ENCODE assay signal across 29 cellular contexts in genomic region chr19:10577951-10578350, GRCh38. TPM values are rescaled to one million over a fixed set of nuclear protein-coding genes. Genes with fewer than 3 reads are reported as not detected.
"Had no signal": no experiment of that assay in that cellular context is flagged by ENCODE, and none has a peak within 500 bp of the region (broad histone marks: within the 10 kb centered on the region; RNA-seq: fewer than 3 reads in every experiment).

No MANE protein-coding gene starts in this region.

- FAIRE-seq: islet of Langerhans, kidney, pancreas, small intestine had no signal

- H3K4me3 ChIP-seq: left lung, lower lobe of right lung, pancreas, prostate gland, sigmoid colon, spleen, transverse colon, upper lobe of left lung, vagina had no signal

- H3K27ac ChIP-seq: left lung, lower lobe of right lung, pancreas, prostate gland, sigmoid colon, spleen, transverse colon, upper lobe of left lung, vagina had no signal

- H3K27me3 ChIP-seq: left lung, pancreas, spleen, transverse colon, upper lobe of left lung, vagina had no signal

- H3K4me3 Mint-ChIP-seq: immature natural killer cell; naive thymus-derived CD8-positive, alpha-beta T cell; nephron; neural crest cell; stimulated activated effector memory CD8-positive, alpha-beta T cell treated with anti-CD3 and anti-CD28 coated beads, Interleukin-12 subunit alpha, Interleukin-12 subunit beta, amount 100 ng/mL, for 72 hours; stimulated activated naive CD8-positive, alpha-beta T cell treated with anti-CD3 and anti-CD28 coated beads, Interleukin-15, amount 100 ng/mL, for 72 hours had no signal

- H3K27ac Mint-ChIP-seq: immature natural killer cell; naive thymus-derived CD8-positive, alpha-beta T cell; stimulated activated effector memory CD8-positive, alpha-beta T cell treated with anti-CD3 and anti-CD28 coated beads, Interleukin-12 subunit alpha, Interleukin-12 subunit beta, amount 100 ng/mL, for 72 hours; stimulated activated naive CD8-positive, alpha-beta T cell treated with anti-CD3 and anti-CD28 coated beads, Interleukin-15, amount 100 ng/mL, for 72 hours had no signal

- H3K4me1 ChIP-seq: pancreas, prostate gland had no signal

- H3K27me3 Mint-ChIP-seq: stimulated activated naive CD8-positive, alpha-beta T cell treated with anti-CD3 and anti-CD28 coated beads, Interleukin-15, amount 100 ng/mL, for 72 hours had no signal

- DNase-seq: hypothalamus; immature natural killer cell; kidney; left colon; lower lobe of right lung; mammary epithelial cell; naive thymus-derived CD8-positive, alpha-beta T cell; nucleus accumbens; pancreas; posterior cingulate gyrus; retina; sigmoid colon; small intestine; spleen; stimulated activated CD4-positive, alpha-beta T cell treated with anti-CD3 and anti-CD28 coated beads, Interleukin-4, amount 100 ng/mL, for 24 hours; stimulated activated naive CD4-positive, alpha-beta T cell treated with Interleukin-2 at 50 U/mL for 16 hours; stimulated activated naive CD8-positive, alpha-beta T cell treated with anti-CD3 and anti-CD28 coated beads, Interleukin-15, amount 100 ng/mL, for 72 hours; substantia nigra; transverse colon; upper lobe of left lung had no signal

- ATAC-seq: left colon; left lung; lower lobe of right lung; naive thymus-derived CD8-positive, alpha-beta T cell; pancreas; right cardiac atrium; stimulated activated effector memory CD8-positive, alpha-beta T cell treated with anti-CD3 and anti-CD28 coated beads, Interleukin-12 subunit alpha, Interleukin-12 subunit beta, amount 100 ng/mL, for 72 hours; stimulated activated naive CD8-positive, alpha-beta T cell treated with anti-CD3 and anti-CD28 coated beads, Interleukin-15, amount 100 ng/mL, for 72 hours had no signal

- H3K9me3 ChIP-seq: left lung, lower lobe of right lung, pancreas, prostate gland, sigmoid colon, spleen, transverse colon, upper lobe of left lung, vagina had no signal

- H3K36me3 ChIP-seq: left lung, prostate gland, sigmoid colon, spleen, upper lobe of left lung, vagina had no signal

- H3K9me3 Mint-ChIP-seq: immature natural killer cell; naive thymus-derived CD8-positive, alpha-beta T cell; nephron; neural crest cell; stimulated activated effector memory CD8-positive, alpha-beta T cell treated with anti-CD3 and anti-CD28 coated beads, Interleukin-12 subunit alpha, Interleukin-12 subunit beta, amount 100 ng/mL, for 72 hours; stimulated activated naive CD8-positive, alpha-beta T cell treated with anti-CD3 and anti-CD28 coated beads, Interleukin-15, amount 100 ng/mL, for 72 hours had no signal

- H3K36me3 Mint-ChIP-seq: immature natural killer cell; naive thymus-derived CD8-positive, alpha-beta T cell; stimulated activated effector memory CD8-positive, alpha-beta T cell treated with anti-CD3 and anti-CD28 coated beads, Interleukin-12 subunit alpha, Interleukin-12 subunit beta, amount 100 ng/mL, for 72 hours had no signal

RNA-seq across cellular contexts. Expression of gene AP1M2, which starts 9.2 kb away (rescaled TPM):
- total RNA-seq: naive thymus-derived CD8-positive, alpha-beta T cell; neural crest cell; right cardiac atrium; temporal lobe had no signal
